8 cellular contexts compared by ENCODE assay signal in genomic region chrX:134520860-134521390, GRCh38.
DNase-seq lines count a peak whose midpoint lies in the region; ATAC-seq and TF ChIP-seq lines count a peak whose summit lies in the region.

No MANE protein-coding gene starts in this region.

- H3K9me3 ChIP-seq in A673 (ENCODE audit: low read depth, low read length, poor library complexity, severe bottlenecking) = no peaks in the 10 kb centered on the region
- no peaks in the 10 kb centered on the region for H3K9me3 ChIP-seq in psoas muscle

- H3K36me3 ChIP-seq in A673 (ENCODE audit: insufficient read depth, low read length, poor library complexity, severe bottlenecking) = no peaks in the 10 kb centered on the region
- no peaks in the 10 kb centered on the region for H3K36me3 ChIP-seq in psoas muscle (ENCODE audit: insufficient read depth in 1 of 2, low read depth in 1 of 2)

- H3K27me3 ChIP-seq in A673 (replicated peaks; ENCODE audit: insufficient read depth, low read depth, low read length, poor library complexity) (no peaks in the 10 kb centered on the region), psoas muscle (ENCODE audit: insufficient read depth in 3 of 3, low read length in 2 of 3) (no peaks in the 10 kb centered on the region)

- WGBS in psoas muscle, 3 donors = 68 to 79% (median 75%) methylated on average over 3 of the region's 3 CpGs

- TF ChIP-seq CTCF in A673 (conservative IDR thresholded peaks at IDR 0.05; ENCODE audit: low read depth, low read length) (peak; percentile 67), GM12865 (IDR thresholded peaks at IDR 0.05; ENCODE audit: insufficient read depth, low read depth, low read length, missing control alignments) (peak; percentile 48), fibroblast of the aortic adventitia (IDR thresholded peaks at IDR 0.05; ENCODE audit: insufficient read depth, low read length) (peak; percentile 76), psoas muscle (IDR thresholded peaks at IDR 0.05) (peak; percentile 51)

- DNase-seq in A673 (ENCODE audit: low spot score) (peak; percentile 60), GM12865 (ENCODE audit: low read depth) (peak; percentile 62), LHCN-M2 (ENCODE audit: low read depth) (peak; percentile 63), SHP77 treated with DMSO at 0.1 percent for 48 hours (lab: John Stamatoyannopoulos, UW) (peak; percentile 2), fibroblast of the aortic adventitia (ENCODE audit: low read depth) (peak; percentile 77), psoas muscle (no peak), cortex of kidney (lab: John Stamatoyannopoulos, UW) (no peak), mesenteric fat pad (ENCODE audit: low spot score) (no peak)

- ATAC-seq in psoas muscle = peak; percentile 78 to 86 (median 82)

- CTCF ChIA-PET in A673 (lab: Charles Lee) = interaction anchor here (0.7 to 1.4 kb wide), 3 partner anchors 243 to 262 kb away, joined by 3 to 7 read pairs (median 7); no protein-coding TSS in a partner anchor

- H3K4me3 ChIP-seq in A673 (ENCODE audit: low read depth, low read length, poor library complexity, severe bottlenecking) = no peak overlapping the region
- no peak overlapping the region for H3K4me3 ChIP-seq in GM12865 (ENCODE audit: low read depth, low read length)
- no peak overlapping the region for H3K4me3 ChIP-seq in fibroblast of the aortic adventitia (ENCODE audit: low read depth, low read length)
- no peak overlapping the region for H3K4me3 ChIP-seq in psoas muscle

- intact Hi-C loops in A673 (cut with micrococcal nuclease; ENCODE audit: unreplicated experiment) (loop anchor here (5.0 kb wide), 1 partner anchor 241 kb away; no protein-coding TSS in a partner anchor), psoas muscle (cut with DNase I) (loop anchor here in 1 of 2 donors (5.0 kb wide), 1 partner anchor 231 kb away; no protein-coding TSS in a partner anchor)

- H3K27ac ChIP-seq in A673 (ENCODE audit: low read depth, low read length, poor library complexity, severe bottlenecking) (no peak overlapping the region), psoas muscle (no peak overlapping the region)

- POLR2A ChIA-PET in A673 (lab: Charles Lee; ENCODE audit: low non-redundant PET) = no interaction called here

- BruUV-seq in A673 (replicated peaks; lab: Mats Ljungman, UMichigan) = no TSS peak

- no peaks in the 10 kb centered on the region for H3K4me1 ChIP-seq in A673 (ENCODE audit: insufficient read depth, low read length, poor library complexity, severe bottlenecking)
- no peaks in the 10 kb centered on the region for H3K4me1 ChIP-seq in psoas muscle

Comparison
In these comparisons a context has a peak if more than half of its experiments do, and no peak if none do; other contexts are left out.
1. DNase-seq: peak in A673 (single experiment), GM12865 (single experiment), LHCN-M2 (single experiment), SHP77 treated with DMSO at 0.1 percent for 48 hours (single experiment) and fibroblast of the aortic adventitia (single experiment); none in psoas muscle (0 of 2), cortex of kidney (single experiment) and mesenteric fat pad (single experiment).
2. Peak in every context shown above with its lines, with median percentiles within 50 percentile points of each other: CTCF ChIP-seq.